In the genomic region with DNA sequence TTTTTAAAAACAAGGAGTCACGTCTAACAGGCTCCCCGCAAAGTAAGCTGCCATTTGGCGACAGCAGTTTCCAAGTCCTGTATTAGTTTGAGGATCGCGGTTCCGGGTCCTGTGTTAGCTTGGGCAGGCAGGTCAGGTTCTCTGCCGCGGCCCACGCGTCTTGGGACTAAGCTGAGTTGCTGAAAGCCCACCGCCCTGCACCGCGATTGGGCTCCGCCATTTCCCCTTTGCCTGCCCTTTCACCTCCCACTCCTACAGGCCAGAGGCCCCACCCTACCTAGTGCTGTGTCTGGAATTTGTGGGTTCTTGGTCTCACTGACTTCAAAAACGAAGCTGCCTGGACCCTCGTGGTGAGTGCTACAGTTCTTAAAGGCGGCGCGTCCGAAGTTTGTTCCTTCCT, we compare ENCODE assay signal across 26 cellular contexts.
"Had no signal": no experiment of that assay in that cellular context is flagged by ENCODE, and none has a peak within 500 bp of the region (broad histone marks: within the 10 kb centered on the region; RNA-seq: fewer than 3 reads in every experiment).

No MANE protein-coding gene starts in this region.

- H3K4me1 ChIP-seq: gastrocnemius medialis, neural progenitor cell, parathyroid adenoma, uterus had no signal

- H3K27me3 ChIP-seq: esophagus muscularis mucosa, gastrocnemius medialis, neural progenitor cell, transverse colon, uterus had no signal

- H3K27ac Mint-ChIP-seq: dendritic cell treated with granulocyte-macrophage colony-stimulating factor and Interleukin-4, amounts not matched to agents 40 ng/mL and 50 ng/mL, for 4 days; effector memory CD8-positive, alpha-beta T cell; neural progenitor cell; stimulated activated naive B cell treated with anti-CD40 and anti-IgM and Interleukin-4, amounts not matched to agents 10 μg/mL and 1 μg/mL and 100 μg/mL, for 72 hours; stimulated activated naive CD8-positive, alpha-beta T cell treated with anti-CD3 and anti-CD28 coated beads, Interleukin-15, amount 100 ng/mL, for 72 hours had no signal

- H3K36me3 ChIP-seq: gastrocnemius medialis, neural progenitor cell, thoracic aorta, uterus had no signal

- H3K4me3 ChIP-seq: esophagus muscularis mucosa, gastrocnemius medialis, left ventricle myocardium inferior, lung, neural progenitor cell, psoas muscle, thoracic aorta, transverse colon, uterus had no signal

- H2AFZ ChIP-seq: neural progenitor cell, parathyroid adenoma had no signal

- H3K9me3 Mint-ChIP-seq: effector memory CD8-positive, alpha-beta T cell; immature natural killer cell; natural killer cell treated with Interleukin-12 subunit alpha and Interleukin-12 subunit beta and Interleukin-15 and Interleukin-18, amount 100 ng/mL, for 72 hours; stimulated activated naive B cell treated with anti-CD40 and anti-IgM and Interleukin-4, amounts not matched to agents 10 μg/mL and 1 μg/mL and 100 μg/mL, for 72 hours; stimulated activated naive CD8-positive, alpha-beta T cell treated with anti-CD3 and anti-CD28 coated beads, Interleukin-15, amount 100 ng/mL, for 72 hours had no signal

- H3K27me3 Mint-ChIP-seq: dendritic cell treated with granulocyte-macrophage colony-stimulating factor and Interleukin-4, amounts not matched to agents 40 ng/mL and 50 ng/mL, for 4 days; effector memory CD8-positive, alpha-beta T cell; natural killer cell treated with Interleukin-12 subunit alpha and Interleukin-12 subunit beta and Interleukin-15 and Interleukin-18, amount 100 ng/mL, for 72 hours; stimulated activated naive B cell treated with anti-CD40 and anti-IgM and Interleukin-4, amounts not matched to agents 10 μg/mL and 1 μg/mL and 100 μg/mL, for 72 hours; stimulated activated naive CD8-positive, alpha-beta T cell treated with anti-CD3 and anti-CD28 coated beads, Interleukin-15, amount 100 ng/mL, for 72 hours had no signal

- DNase-seq: effector memory CD8-positive, alpha-beta T cell; gastrocnemius medialis; left ventricle myocardium inferior; mesenchymal stem cell; midbrain; occipital lobe; psoas muscle; retina; stimulated activated CD4-positive, alpha-beta T cell treated with anti-CD3 and anti-CD28 coated beads, Interleukin-2, amount 100 ng/mL, for 24 hours; stimulated activated CD4-positive, alpha-beta T cell treated with anti-CD3 and anti-CD28 coated beads, Interleukin-4, amount 100 ng/mL, for 4 hours; stimulated activated naive B cell treated with anti-CD40 and anti-IgM and Interleukin-4, amounts not matched to agents 10 μg/mL and 1 μg/mL and 100 μg/mL, for 72 hours; stimulated activated naive CD8-positive, alpha-beta T cell treated with anti-CD3 and anti-CD28 coated beads, Interleukin-15, amount 100 ng/mL, for 72 hours; transverse colon; uterus had no signal

- H3K9me3 ChIP-seq: esophagus muscularis mucosa, gastrocnemius medialis, left ventricle myocardium inferior, psoas muscle, thoracic aorta, transverse colon, uterus had no signal

- H3K4me2 ChIP-seq: neural progenitor cell had no signal

- H3K9ac ChIP-seq: neural progenitor cell, parathyroid adenoma had no signal

- FAIRE-seq: colon, keratinocyte had no signal

- ATAC-seq: effector memory CD8-positive, alpha-beta T cell; gastrocnemius medialis; psoas muscle; sciatic nerve; stimulated activated naive B cell treated with anti-CD40 and anti-IgM and Interleukin-4, amounts not matched to agents 10 μg/mL and 1 μg/mL and 100 μg/mL, for 72 hours; stimulated activated naive CD8-positive, alpha-beta T cell treated with anti-CD3 and anti-CD28 coated beads, Interleukin-15, amount 100 ng/mL, for 72 hours had no signal

- H3K4me3 Mint-ChIP-seq: dendritic cell treated with granulocyte-macrophage colony-stimulating factor and Interleukin-4, amounts not matched to agents 40 ng/mL and 50 ng/mL, for 4 days; effector memory CD8-positive, alpha-beta T cell; natural killer cell treated with Interleukin-12 subunit alpha and Interleukin-12 subunit beta and Interleukin-15 and Interleukin-18, amount 100 ng/mL, for 72 hours; neural progenitor cell; stimulated activated naive B cell treated with anti-CD40 and anti-IgM and Interleukin-4, amounts not matched to agents 10 μg/mL and 1 μg/mL and 100 μg/mL, for 72 hours; stimulated activated naive CD8-positive, alpha-beta T cell treated with anti-CD3 and anti-CD28 coated beads, Interleukin-15, amount 100 ng/mL, for 72 hours had no signal

- H3K27ac ChIP-seq: epithelial cell of prostate, esophagus muscularis mucosa, gastrocnemius medialis, left ventricle myocardium inferior, neural progenitor cell, parathyroid adenoma, psoas muscle, thoracic aorta, transverse colon, uterus had no signal
